ENCODE assay signal across 18 cellular contexts in genomic region chr1:1199141-1199960, GRCh38. TPM values are rescaled to one million over a fixed set of nuclear protein-coding genes. Genes with fewer than 3 reads are reported as not detected.
DNase-seq lines count a peak whose midpoint lies in the region; TF ChIP-seq lines count a peak whose summit lies in the region.
"Had no signal": no experiment of that assay in that cellular context is flagged by ENCODE, and none has a peak within 500 bp of the region (broad histone marks: within the 10 kb centered on the region; RNA-seq: fewer than 3 reads in every experiment).

No MANE protein-coding gene starts in this region.

- H2BK120ac ChIP-seq in neuronal stem cell (ENCODE audit: low read depth, low read length): peak overlapping the region; percentile 9

- no peaks in the 10 kb centered on the region for H3K4me1 ChIP-seq in HEK293 (ENCODE audit: control insufficient read depth, insufficient read depth, low read length)
- peaks cover 3 to 14% of the 10 kb centered on the region in 2 donors for H3K4me1 ChIP-seq in neuronal stem cell (ENCODE audit: control insufficient read depth in 2 of 2, insufficient read depth in 1 of 2, low read depth in 1 of 2, low read length in 2 of 2)
- H3K4me1 ChIP-seq: upper lobe of right lung had no signal

- H2BK15ac ChIP-seq in neuronal stem cell (ENCODE audit: low read length): peak overlapping the region; percentile 83

- peak; percentile 3 for DNase-seq in activated CD4-positive, alpha-beta T cell treated with anti-CD3 and anti-CD28 coated beads for 48 hours
- DNase-seq in activated CD4-positive, alpha-beta T cell treated with anti-CD3 and anti-CD28 coated beads for 4 hours: no peak
- DNase-seq in chondrocyte (ENCODE audit: low spot score) (peak; percentile 86), neuronal stem cell (ENCODE audit: low spot score) (no peak), globus pallidus (ENCODE audit: low spot score) (no peak), cerebellar nuclear complex (lab: John Stamatoyannopoulos, UW) (no peak), NCI-H524 (lab: John Stamatoyannopoulos, UW) (no peak)
- DNase-seq: DMS 273 treated with DMSO at 0.1 percent for 48 hours, Karpas-422, NCI-H187, NCI-H774, occipital lobe, SIG-M5, upper lobe of right lung had no signal

- H3K9ac ChIP-seq in neuronal stem cell (ENCODE audit: low read depth, low read length, poor library complexity): no peak overlapping the region

- H3K27ac ChIP-seq in HEK293 (ENCODE audit: extremely low read depth, low read depth, low read length): no peak overlapping the region
- no peak overlapping the region for H3K27ac ChIP-seq in neuronal stem cell (replicated peaks; ENCODE audit: low read length)
- H3K27ac ChIP-seq: hepatocyte, left lung, upper lobe of right lung had no signal

- H2BK5ac ChIP-seq in neuronal stem cell (ENCODE audit: low read length): peak overlapping the region; percentile 90

- H3K4me3 Mint-ChIP-seq in chondrocyte (ENCODE audit: unreplicated experiment): no peak overlapping the region

- no peak overlapping the region for H4K8ac ChIP-seq in neuronal stem cell (ENCODE audit: low read depth, low read length)

- POLR2A ChIA-PET in HEK293 (lab: Yijun Ruan, JAX): interaction anchor here (0.5 to 0.9 kb wide), 2 partner anchors 10 to 16 kb away, joined by 3 to 5 read pairs; no protein-coding TSS in a partner anchor

- no CpG with 5 or more reads among the region's 22 CpGs for WGBS in neuronal stem cell (ENCODE audit: extremely low coverage in 2 of 2, insufficient read length in 2 of 2, insufficient replicate concordance in 1 of 2), 2 donors

- peaks cover 10% of the 10 kb centered on the region for H3K9me3 Mint-ChIP-seq in chondrocyte (ENCODE audit: low read depth)

- peaks cover 0 to 10% (median 6%) of the 10 kb centered on the region in 3 experiments for H3K27me3 ChIP-seq in neuronal stem cell (ENCODE audit: control insufficient read depth in 3 of 3, insufficient read depth in 3 of 3, low read depth in 1 of 3, low read length in 3 of 3)
- H3K27me3 ChIP-seq: hepatocyte, upper lobe of right lung had no signal

- no peaks in the 10 kb centered on the region for H3K4me1 Mint-ChIP-seq in chondrocyte (ENCODE audit: low read depth)

- no peak overlapping the region for H4K91ac ChIP-seq in neuronal stem cell (ENCODE audit: low read depth, low read length, poor library complexity)

- TF ChIP-seq CTCF in HEK293 (tag by site-specific recombination; IDR thresholded peaks at IDR 0.05) (no peak), chondrocyte (IDR thresholded peaks at IDR 0.05) (no peak)

- H2AK5ac ChIP-seq in neuronal stem cell (ENCODE audit: low read depth, low read length): peak overlapping the region; percentile 99

- H2AFZ ChIP-seq in neuronal stem cell (ENCODE audit: low read length): no peak overlapping the region
- H2AFZ ChIP-seq: hepatocyte had no signal

- H3K27me3 Mint-ChIP-seq in chondrocyte (ENCODE audit: low read depth): no peaks in the 10 kb centered on the region

- H3K4me2 ChIP-seq in neuronal stem cell (ENCODE audit: insufficient read depth, low read length, poor library complexity, severe bottlenecking): no peak overlapping the region
- H3K4me2 ChIP-seq: hepatocyte had no signal

- H3K14ac ChIP-seq in neuronal stem cell (ENCODE audit: low read length): no peak overlapping the region

- H3K23ac ChIP-seq in neuronal stem cell (ENCODE audit: low read depth, low read length, poor library complexity): no peak overlapping the region

- no peaks in the 10 kb centered on the region for H3K9me3 ChIP-seq in HEK293 (ENCODE audit: control insufficient read depth, insufficient read depth, low read depth, low read length)
- H3K9me3 ChIP-seq in neuronal stem cell (replicated peaks in 1 of 2; ENCODE audit: control insufficient read depth in 2 of 2, insufficient read depth in 1 of 2, low read depth in 1 of 2, low read length in 2 of 2): peaks cover 4 to 5% of the 10 kb centered on the region in 2 donors
- H3K9me3 ChIP-seq: upper lobe of right lung had no signal

- CTCF ChIA-PET in HEK293 (lab: Yijun Ruan, JAX): no interaction called here

- peak overlapping the region; percentile 58 for H2BK12ac ChIP-seq in neuronal stem cell (ENCODE audit: low read length)

- H3K79me1 ChIP-seq in neuronal stem cell (ENCODE audit: low read depth, low read length): no peaks in the 10 kb centered on the region

- no peak overlapping the region for H3K4me3 ChIP-seq in HEK293 (ENCODE audit: low read depth, low read length)
- H3K4me3 ChIP-seq in neuronal stem cell (ENCODE audit: low read length in 2 of 2): no peak overlapping the region
- H3K4me3 ChIP-seq: hepatocyte, left lung, upper lobe of right lung had no signal

- no peak overlapping the region for H3K27ac Mint-ChIP-seq in chondrocyte (ENCODE audit: unreplicated experiment)

- no peaks in the 10 kb centered on the region for H3K36me3 ChIP-seq in HEK293 (ENCODE audit: control insufficient read depth in 2 of 2, insufficient read depth in 1 of 2, low read length in 2 of 2)
- no peaks in the 10 kb centered on the region for H3K36me3 ChIP-seq in neuronal stem cell (replicated peaks in 1 of 2; ENCODE audit: control insufficient read depth in 2 of 2, insufficient read depth in 2 of 2, low read length in 2 of 2)
- H3K36me3 ChIP-seq: left lung, upper lobe of right lung had no signal

- H3K36me3 Mint-ChIP-seq in chondrocyte (ENCODE audit: low read depth): peaks cover 4% of the 10 kb centered on the region

- H3K4ac ChIP-seq in neuronal stem cell (ENCODE audit: low read length): no peak overlapping the region

- H3K18ac ChIP-seq in neuronal stem cell (ENCODE audit: low read length): peak overlapping the region; percentile 38

TF ChIP-seq in HEK293, 187 proteins besides CTCF, POLR2A, EP300 and RAD21 (continues in another document):
- TF ChIP-seq ZNF24 (tag by site-specific recombination; IDR thresholded peaks at IDR 0.05) (no peak), ZFP69B (tag by site-specific recombination; IDR thresholded peaks at IDR 0.05) (no peak), ZNF707 (tag by site-specific recombination; IDR thresholded peaks at IDR 0.05) (no peak), ZNF596 (tag by site-specific recombination; IDR thresholded peaks at IDR 0.05) (no peak), PATZ1 (tag by site-specific recombination; IDR thresholded peaks at IDR 0.05) (no peak), SCRT2 (tag by site-specific recombination; IDR thresholded peaks at IDR 0.05) (no peak), PRDM10 (tag by site-specific recombination; IDR thresholded peaks at IDR 0.05) (peak; percentile 80), ZNF335 (tag by site-specific recombination; conservative IDR thresholded peaks at IDR 0.05) (0 out of 2 replicates have a peak, but pooled peaks have one; percentile 12), ZBTB8A (tag by site-specific recombination; IDR thresholded peaks at IDR 0.05) (peak; percentile 33; the same call in 1 of the 2 replicates), HOXD13 (CRISPR knock-in tag; IDR thresholded peaks at IDR 0.05; ENCODE audit: borderline replicate concordance) (no peak)

RNA-seq across cellular contexts. Expression of gene TNFRSF18, which starts 7.0 kb away (rescaled TPM):
- not detected in 3 replicates for total RNA-seq in chondrocyte
- polyA plus RNA-seq in neuronal stem cell (2013, experiment 1 of 2): 0.21 TPM
- 0.36 TPM for polyA plus RNA-seq in neuronal stem cell (2013, experiment 2 of 2)
- total RNA-seq: hepatocyte, occipital lobe had no signal

RNA-seq across cellular contexts. Expression of gene TNFRSF4, which starts 14.6 kb away (rescaled TPM):
- 0.24 to 0.59 TPM in 2 of 3 replicates, not detected in the other for total RNA-seq in chondrocyte
- 0.06 TPM for polyA plus RNA-seq in neuronal stem cell (2013, experiment 1 of 2)
- polyA plus RNA-seq in neuronal stem cell (2013, experiment 2 of 2): 0.08 TPM
- total RNA-seq: hepatocyte, occipital lobe had no signal
- polyA plus RNA-seq: hepatocyte had no signal

RNA-seq across cellular contexts. Expression of gene TTLL10, which starts 25.7 kb away (rescaled TPM):
- total RNA-seq in chondrocyte: not detected in 3 replicates
- polyA plus RNA-seq in neuronal stem cell (2013, experiment 1 of 2): 1.3 TPM
- 1.3 TPM for polyA plus RNA-seq in neuronal stem cell (2013, experiment 2 of 2)
- total RNA-seq: A673, hepatocyte, occipital lobe, upper lobe of right lung had no signal

RNA-seq across cellular contexts. Expression of gene SDF4, which starts 32.5 kb away (rescaled TPM):
- 164 to 191 TPM (median 165 TPM) in 3 replicates for total RNA-seq in chondrocyte
- polyA plus RNA-seq in neuronal stem cell (2013, experiment 1 of 2): 62.8 TPM
- polyA plus RNA-seq in neuronal stem cell (2013, experiment 2 of 2): 64.4 TPM

RNA-seq across cellular contexts. Expression of gene B3GALT6, which starts 32.7 kb away (rescaled TPM):
- total RNA-seq in chondrocyte: 37.4 to 39.6 TPM (median 39.6 TPM) in 3 replicates
- 24.2 TPM for polyA plus RNA-seq in neuronal stem cell (2013, experiment 1 of 2)
- 23.9 TPM for polyA plus RNA-seq in neuronal stem cell (2013, experiment 2 of 2)

Comparison
In these comparisons a context has a peak if more than half of its experiments do, and no peak if none do; other contexts are left out.
1. DNase-seq: peak in activated CD4-positive, alpha-beta T cell treated with anti-CD3 and anti-CD28 coated beads for 48 hours (single experiment) and chondrocyte (single experiment); none in activated CD4-positive, alpha-beta T cell treated with anti-CD3 and anti-CD28 coated beads for 4 hours (0 of 2), neuronal stem cell (single experiment), globus pallidus (single experiment), cerebellar nuclear complex (0 of 2) and NCI-H524 (0 of 2).